ENCODE assay signal across 8 cellular contexts in genomic region chr1:174726167-174726879, GRCh38.
DNase-seq lines count a peak whose midpoint lies in the region; ATAC-seq, FAIRE-seq and TF ChIP-seq lines count a peak whose summit lies in the region.

No MANE protein-coding gene starts in this region.

- peak; percentile 81 for TF ChIP-seq CTCF in D721Med (IDR thresholded peaks at IDR 0.05; ENCODE audit: insufficient read depth, missing control alignments)
- TF ChIP-seq CTCF in astrocyte (IDR thresholded peaks at IDR 0.05; ENCODE audit: insufficient read depth, low read depth, low read length) = peak; percentile 41

- H4K8ac ChIP-seq in mesenchymal stem cell (ENCODE audit: low read length) = no peak overlapping the region

- H3K9ac ChIP-seq in astrocyte (ENCODE audit: low read length) (no peak overlapping the region), mesenchymal stem cell (ENCODE audit: low read length) (no peak overlapping the region)

- TF ChIP-seq RAD21 in Ishikawa (IDR thresholded peaks at IDR 0.05; ENCODE audit: low read depth) = peak; percentile 41

- no peaks in the 10 kb centered on the region for H3K9me3 Mint-ChIP-seq in astrocyte (ENCODE audit: unreplicated experiment)
- H3K9me3 Mint-ChIP-seq in activated naive CD8-positive, alpha-beta T cell treated with anti-CD3 and anti-CD28 coated beads for 36 hours = no peaks in the 10 kb centered on the region

- WGBS in mesenchymal stem cell = 67% methylated on average over 1 of the region's 2 CpGs

- H3K4me3 ChIP-seq in astrocyte (ENCODE audit: insufficient read depth, low read depth, low read length) = no peak overlapping the region
- no peak overlapping the region for H3K4me3 ChIP-seq in mesenchymal stem cell (ENCODE audit: insufficient read depth in 1 of 2, low read depth in 1 of 2, low read length in 2 of 2)

- H3K4me1 Mint-ChIP-seq in astrocyte (ENCODE audit: low read depth, unreplicated experiment) = no peaks in the 10 kb centered on the region
- H3K4me1 Mint-ChIP-seq in activated naive CD8-positive, alpha-beta T cell treated with anti-CD3 and anti-CD28 coated beads for 36 hours = no peaks in the 10 kb centered on the region

- TF ChIP-seq EP300 in Ishikawa (IDR thresholded peaks at IDR 0.05; ENCODE audit: borderline replicate concordance) = no peak

- DNase-seq in D721Med (ENCODE audit: insufficient read length, low spot score) = no peak
- DNase-seq in astrocyte (ENCODE audit: low read depth) = peak; percentile 10
- peak; percentile 35 for DNase-seq in mesenchymal stem cell
- DNase-seq in activated naive CD8-positive, alpha-beta T cell treated with anti-CD3 and anti-CD28 coated beads for 36 hours = no peak
- no peak for DNase-seq in NCI-H187 (lab: John Stamatoyannopoulos, UW)
- no peak for DNase-seq in NCI-H345 (lab: John Stamatoyannopoulos, UW)

- H3K27ac Mint-ChIP-seq in astrocyte (ENCODE audit: unreplicated experiment) = no peak overlapping the region
- no peak overlapping the region for H3K27ac Mint-ChIP-seq in activated naive CD8-positive, alpha-beta T cell treated with anti-CD3 and anti-CD28 coated beads for 36 hours

- H3K4me1 ChIP-seq in astrocyte (ENCODE audit: insufficient read depth, low read length) = no peaks in the 10 kb centered on the region
- H3K4me1 ChIP-seq in mesenchymal stem cell (ENCODE audit: control insufficient read depth, insufficient read depth, low read depth, low read length) = no peaks in the 10 kb centered on the region

- H2AK5ac ChIP-seq in mesenchymal stem cell (ENCODE audit: low read length, severe bottlenecking) = no peak overlapping the region

- H2BK120ac ChIP-seq in mesenchymal stem cell (ENCODE audit: low read depth, low read length) = no peak overlapping the region

- no peak overlapping the region for H2BK12ac ChIP-seq in mesenchymal stem cell (ENCODE audit: low read length in 2 of 2)

- no peaks in the 10 kb centered on the region for H3K36me3 ChIP-seq in astrocyte (ENCODE audit: insufficient read depth, low read length)
- no peaks in the 10 kb centered on the region for H3K36me3 ChIP-seq in mesenchymal stem cell (ENCODE audit: control insufficient read depth in 1 of 2, insufficient read depth in 2 of 2, low read depth in 1 of 2, low read length in 2 of 2)

- H3K4me2 ChIP-seq in astrocyte (ENCODE audit: low read length) (no peak overlapping the region), mesenchymal stem cell (ENCODE audit: low read length, poor library complexity, severe bottlenecking) (no peak overlapping the region)

- H4K91ac ChIP-seq in mesenchymal stem cell (ENCODE audit: low read length) = no peak overlapping the region

- no peaks in the 10 kb centered on the region for H4K20me1 ChIP-seq in astrocyte (ENCODE audit: insufficient read depth, low read length)

- ATAC-seq in HG02970 (IDR thresholded peaks at IDR 0.05; ENCODE audit: low FRiP score, unreplicated experiment) = no peak

- no peak overlapping the region for H3K18ac ChIP-seq in mesenchymal stem cell (ENCODE audit: low read depth in 1 of 2, low read length in 2 of 2)

- no peaks in the 10 kb centered on the region for H3K36me3 Mint-ChIP-seq in astrocyte (ENCODE audit: low read depth, unreplicated experiment)
- no peaks in the 10 kb centered on the region for H3K36me3 Mint-ChIP-seq in activated naive CD8-positive, alpha-beta T cell treated with anti-CD3 and anti-CD28 coated beads for 36 hours

- H2BK5ac ChIP-seq in mesenchymal stem cell (ENCODE audit: low read depth, low read length, poor library complexity, severe bottlenecking) = no peak overlapping the region

- H3K27me3 ChIP-seq in astrocyte (ENCODE audit: insufficient read depth, low read length) (no peaks in the 10 kb centered on the region), mesenchymal stem cell (ENCODE audit: control insufficient read depth in 1 of 2, insufficient read depth in 1 of 2, low read length in 2 of 2) (no peaks in the 10 kb centered on the region)

- H3K27ac ChIP-seq in astrocyte (ENCODE audit: low read depth, low read length) = no peak overlapping the region
- no peak overlapping the region for H3K27ac ChIP-seq in mesenchymal stem cell (ENCODE audit: low read length, poor library complexity, severe bottlenecking)

- H3K4me3 Mint-ChIP-seq in astrocyte (ENCODE audit: unreplicated experiment) = no peak overlapping the region
- H3K4me3 Mint-ChIP-seq in activated naive CD8-positive, alpha-beta T cell treated with anti-CD3 and anti-CD28 coated beads for 36 hours = no peak overlapping the region

- no peaks in the 10 kb centered on the region for H3K79me1 ChIP-seq in mesenchymal stem cell (replicated peaks; ENCODE audit: low read length, poor library complexity, severe bottlenecking)

- no peak overlapping the region for H2AFZ ChIP-seq in astrocyte (ENCODE audit: low read depth, low read length)
- no peak overlapping the region for H2AFZ ChIP-seq in mesenchymal stem cell (ENCODE audit: low read depth, low read length)

- H2BK15ac ChIP-seq in mesenchymal stem cell (ENCODE audit: low read depth, poor library complexity, severe bottlenecking) = no peak overlapping the region

- H3K9me3 ChIP-seq in astrocyte (ENCODE audit: insufficient read depth, low read depth, low read length) (no peaks in the 10 kb centered on the region), mesenchymal stem cell (ENCODE audit: control insufficient read depth, low read length) (no peaks in the 10 kb centered on the region)

- H3K23ac ChIP-seq in mesenchymal stem cell (ENCODE audit: low read length in 2 of 2) = no peak overlapping the region

- H3K4ac ChIP-seq in mesenchymal stem cell (ENCODE audit: low read depth in 1 of 2, low read length in 2 of 2) = no peak overlapping the region

- FAIRE-seq in D721Med (lab: Jason Lieb, UNC) (peak; percentile 77), astrocyte (lab: Jason Lieb, UNC) (no peak)

- H3K79me2 ChIP-seq in astrocyte (ENCODE audit: insufficient read depth, low read length) = no peaks in the 10 kb centered on the region

- H3K27me3 Mint-ChIP-seq in astrocyte (ENCODE audit: low read depth, unreplicated experiment) = no peaks in the 10 kb centered on the region
- H3K27me3 Mint-ChIP-seq in activated naive CD8-positive, alpha-beta T cell treated with anti-CD3 and anti-CD28 coated beads for 36 hours = no peaks in the 10 kb centered on the region

- no peak overlapping the region for H3K14ac ChIP-seq in mesenchymal stem cell (ENCODE audit: low read length in 2 of 2)

TF ChIP-seq in Ishikawa, 13 proteins besides CTCF, POLR2A, EP300 and RAD21:
- TF ChIP-seq TCF12 (IDR thresholded peaks at IDR 0.05; ENCODE audit: low read depth) = no peak

Comparison
In these comparisons a context has a peak if more than half of its experiments do, and no peak if none do; other contexts are left out.
1. DNase-seq: peak in astrocyte (single experiment) and mesenchymal stem cell (single experiment); none in D721Med (single experiment), activated naive CD8-positive, alpha-beta T cell treated with anti-CD3 and anti-CD28 coated beads for 36 hours (single experiment), NCI-H187 (0 of 2) and NCI-H345 (single experiment).